Comparison of ENCODE assay signal across 9 cellular contexts in genomic region chr10:49039409-49039808, GRCh38.
"Had no signal": no experiment of that assay in that cellular context is flagged by ENCODE, and none has a peak within 500 bp of the region (broad histone marks: within the 10 kb centered on the region; RNA-seq: fewer than 3 reads in every experiment).

No MANE protein-coding gene starts in this region.

- FAIRE-seq: HepG2 had no signal

- DNase-seq: GM23248, GOT3, H7, HFFc6 had no signal

- H3K9me3 Mint-ChIP-seq: HFFc6, IgD-negative memory B cell had no signal

- ATAC-seq: HCT116, HepG2 had no signal

- H3K27ac Mint-ChIP-seq: HFFc6, IgD-negative memory B cell had no signal

- H3K36me3 ChIP-seq: HAP-1 had no signal

- H3K9me3 ChIP-seq: HAP-1 had no signal

- H2AFZ ChIP-seq: GM23248 had no signal

- H3K4me1 ChIP-seq: HAP-1 had no signal

- H3K36me3 Mint-ChIP-seq: IgD-negative memory B cell had no signal

- H3K4me3 ChIP-seq: GM23248, HAP-1 had no signal

- H3K4me1 Mint-ChIP-seq: IgD-negative memory B cell had no signal

- H3K9ac ChIP-seq: GM23248 had no signal

- H3K27ac ChIP-seq: GM23248, HL-60 had no signal

- H3K4me3 Mint-ChIP-seq: HFFc6, IgD-negative memory B cell had no signal
